ENCODE assay signal across 23 cellular contexts in genomic region chr13:110731072-110731471, GRCh38. TPM values are rescaled to one million over a fixed set of nuclear protein-coding genes. Genes with fewer than 3 reads are reported as not detected.
DNase-seq lines count a peak whose midpoint lies in the region; ATAC-seq, FAIRE-seq and TF ChIP-seq lines count a peak whose summit lies in the region.
"Had no signal": no experiment of that assay in that cellular context is flagged by ENCODE, and none has a peak within 500 bp of the region (broad histone marks: within the 10 kb centered on the region; RNA-seq: fewer than 3 reads in every experiment).

No MANE protein-coding gene starts in this region.

- no peak for TF ChIP-seq RAD21 in IMR-90 (IDR thresholded peaks at IDR 0.05; ENCODE audit: low read length)

- FAIRE-seq in small intestine (lab: Jason Lieb, UNC): no peak
- FAIRE-seq: A549, D721Med, G401.6, GM12891 had no signal

- H3K9me3 Mint-ChIP-seq in endodermal cell: no peaks in the 10 kb centered on the region
- no peaks in the 10 kb centered on the region for H3K9me3 Mint-ChIP-seq in naive thymus-derived CD8-positive, alpha-beta T cell
- H3K9me3 Mint-ChIP-seq in activated CD4-positive, alpha-beta memory T cell treated with anti-CD3 and anti-CD28 coated beads for 36 hours: no peaks in the 10 kb centered on the region
- H3K9me3 Mint-ChIP-seq: CD4-positive, alpha-beta T cell; CD8-positive, alpha-beta T cell had no signal

- in situ Hi-C loops in IMR-90 (cut with MboI; ENCODE audit: low sequenced_read_pairs): no loop called here

- peak overlapping the region; percentile 15 for H2AK9ac ChIP-seq in IMR-90 (replicated peaks; ENCODE audit: low read depth, low read length, poor library complexity)

- H3K9me3 ChIP-seq in IMR-90 (ENCODE audit: control insufficient read depth, insufficient read depth, low read length): no peaks in the 10 kb centered on the region
- no peaks in the 10 kb centered on the region for H3K9me3 ChIP-seq in endodermal cell (ENCODE audit: control insufficient read depth, low read length)
- H3K9me3 ChIP-seq in mucosa of descending colon: no peaks in the 10 kb centered on the region
- H3K9me3 ChIP-seq in small intestine (ENCODE audit: control insufficient read depth, low read depth): no peaks in the 10 kb centered on the region
- H3K9me3 ChIP-seq: A549, Caco-2 had no signal

- dilution Hi-C loops in IMR-90 (cut with HindIII; ENCODE audit: low sequenced_read_pairs, unreplicated experiment): no loop called here

- BruUV-seq in IMR-90 (replicated peaks; lab: Mats Ljungman, UMichigan): no TSS peak

- no peaks in the 10 kb centered on the region for H4K20me1 ChIP-seq in IMR-90 (ENCODE audit: insufficient read depth, low read length)
- H4K20me1 ChIP-seq: BLaER1 treated with 17β-estradiol and CSF1 and Interleukin-3, amounts not matched to agents 10 nM and 100 nM had no signal

- no peaks in the 10 kb centered on the region for H3K27me3 Mint-ChIP-seq in endodermal cell (ENCODE audit: insufficient read depth)
- H3K27me3 Mint-ChIP-seq in naive thymus-derived CD8-positive, alpha-beta T cell: no peaks in the 10 kb centered on the region
- H3K27me3 Mint-ChIP-seq in activated CD4-positive, alpha-beta memory T cell treated with anti-CD3 and anti-CD28 coated beads for 36 hours: no peaks in the 10 kb centered on the region
- H3K27me3 Mint-ChIP-seq: B cell; CD4-positive, alpha-beta T cell had no signal

- H3K4me2 ChIP-seq in IMR-90 (ENCODE audit: low read depth, low read length): no peak overlapping the region
- H3K4me2 ChIP-seq: A549; BLaER1 treated with 17β-estradiol and CSF1 and Interleukin-3, amounts not matched to agents 10 nM and 100 nM had no signal

- H3K4me3 ChIP-seq in IMR-90 (ENCODE audit: insufficient read depth, low read depth, low read length) (no peak overlapping the region), endodermal cell (ENCODE audit: low read length) (peak overlapping the region; percentile 2), mucosa of descending colon (no peak overlapping the region), small intestine (ENCODE audit: low read depth in 1 of 2, low read length in 2 of 2) (no peak overlapping the region)
- H3K4me3 ChIP-seq: A549; BLaER1 treated with 17β-estradiol and CSF1 and Interleukin-3, amounts not matched to agents 10 nM and 100 nM had no signal

- no peaks in the 10 kb centered on the region for H3K36me3 Mint-ChIP-seq in endodermal cell (ENCODE audit: low read depth)
- H3K36me3 Mint-ChIP-seq in naive thymus-derived CD8-positive, alpha-beta T cell: peaks cover 0 to 2% (median 0%) of the 10 kb centered on the region in 3 donors
- H3K36me3 Mint-ChIP-seq in activated CD4-positive, alpha-beta memory T cell treated with anti-CD3 and anti-CD28 coated beads for 36 hours: no peaks in the 10 kb centered on the region
- H3K36me3 Mint-ChIP-seq: CD8-positive, alpha-beta T cell had no signal

- no peak overlapping the region for H2BK15ac ChIP-seq in IMR-90 (ENCODE audit: low read depth, low read length)

- H3K36me3 ChIP-seq in IMR-90 (ENCODE audit: control insufficient read depth, insufficient read depth, low read length) (no peaks in the 10 kb centered on the region), endodermal cell (ENCODE audit: control insufficient read depth, insufficient read depth, low read length) (no peaks in the 10 kb centered on the region), mucosa of descending colon (ENCODE audit: low read depth) (no peaks in the 10 kb centered on the region), small intestine (ENCODE audit: control insufficient read depth in 2 of 2, insufficient read depth in 2 of 2, low read length in 2 of 2) (no peaks in the 10 kb centered on the region)

- H3K56ac ChIP-seq in IMR-90 (ENCODE audit: extremely low read depth, insufficient read depth, low read length): no peak overlapping the region

- no peaks in the 10 kb centered on the region for H3K4me1 ChIP-seq in IMR-90 (ENCODE audit: control insufficient read depth, insufficient read depth, low read length)
- peaks cover 11% of the 10 kb centered on the region for H3K4me1 ChIP-seq in endodermal cell (ENCODE audit: control insufficient read depth, insufficient read depth, low read length)
- no peaks in the 10 kb centered on the region for H3K4me1 ChIP-seq in mucosa of descending colon (ENCODE audit: low read depth)
- peaks cover 0 to 5% of the 10 kb centered on the region in 2 donors for H3K4me1 ChIP-seq in small intestine (ENCODE audit: control insufficient read depth in 2 of 2, insufficient read depth in 1 of 2, low read depth in 1 of 2, low read length in 1 of 2)
- H3K4me1 ChIP-seq: A549, Caco-2 had no signal

- H4K91ac ChIP-seq in IMR-90 (ENCODE audit: insufficient read depth, low read depth, low read length): no peak overlapping the region

- POLR2A ChIA-PET in IMR-90 (lab: Charles Lee; ENCODE audit: unreplicated experiment): no interaction called here
- POLR2A ChIA-PET in naive thymus-derived CD8-positive, alpha-beta T cell (lab: Charles Lee): interaction anchor here (1.0 kb wide), 1 partner anchor 15 kb away, joined by 3 read pairs; no protein-coding TSS in a partner anchor
- POLR2A ChIA-PET in activated CD4-positive, alpha-beta memory T cell treated with anti-CD3 and anti-CD28 coated beads for 36 hours (lab: Charles Lee): no interaction called here

- DNase-seq in IMR-90 (no peak), endodermal cell (no peak), mucosa of descending colon (peak in 1 of 3 donors; percentile 27), small intestine (peak; percentile 8), SW480 (ENCODE audit: low spot score) (no peak)
- no peak for DNase-seq in naive thymus-derived CD8-positive, alpha-beta T cell
- DNase-seq in activated CD4-positive, alpha-beta memory T cell treated with anti-CD3 and anti-CD28 coated beads for 36 hours: no peak
- DNase-seq: AML-193; Caco-2; Calu3; CD4-positive, alpha-beta T cell; CD8-positive, alpha-beta T cell; DMS79 treated with DMSO at 0.1 percent for 48 hours; GF-D8 had no signal

- no peak overlapping the region for H4K8ac ChIP-seq in IMR-90 (ENCODE audit: low read depth in 2 of 2, low read length in 2 of 2)

- H2AFZ ChIP-seq in IMR-90 (replicated peaks; ENCODE audit: low read length, poor library complexity): no peak overlapping the region

- no peak overlapping the region for H3K23ac ChIP-seq in IMR-90 (ENCODE audit: low read depth, low read length)

- CTCF ChIA-PET in IMR-90 (lab: Yijun Ruan, JAX): no interaction called here
- CTCF ChIA-PET in activated CD4-positive, alpha-beta memory T cell treated with anti-CD3 and anti-CD28 coated beads for 36 hours (lab: Charles Lee): no interaction called here

- no peak overlapping the region for H3K27ac Mint-ChIP-seq in endodermal cell
- H3K27ac Mint-ChIP-seq in naive thymus-derived CD8-positive, alpha-beta T cell: no peak overlapping the region
- H3K27ac Mint-ChIP-seq in activated CD4-positive, alpha-beta memory T cell treated with anti-CD3 and anti-CD28 coated beads for 36 hours: no peak overlapping the region
- H3K27ac Mint-ChIP-seq: B cell; CD4-positive, alpha-beta T cell; CD8-positive, alpha-beta T cell had no signal

- no peak overlapping the region for H4K5ac ChIP-seq in IMR-90 (ENCODE audit: low read depth, low read length)

- no peak overlapping the region for H3K9ac ChIP-seq in IMR-90 (ENCODE audit: low read depth, low read length)
- no peak overlapping the region for H3K9ac ChIP-seq in endodermal cell (ENCODE audit: extremely low read depth, low read length, poor library complexity, severe bottlenecking)
- H3K9ac ChIP-seq: BLaER1 treated with 17β-estradiol and CSF1 and Interleukin-3, amounts not matched to agents 10 nM and 100 nM had no signal

- no peak overlapping the region for H3K4me3 Mint-ChIP-seq in endodermal cell
- no peak overlapping the region for H3K4me3 Mint-ChIP-seq in naive thymus-derived CD8-positive, alpha-beta T cell
- no peak overlapping the region for H3K4me3 Mint-ChIP-seq in activated CD4-positive, alpha-beta memory T cell treated with anti-CD3 and anti-CD28 coated beads for 36 hours
- H3K4me3 Mint-ChIP-seq: B cell; CD4-positive, alpha-beta T cell; CD8-positive, alpha-beta T cell had no signal

- no peak overlapping the region for H3K14ac ChIP-seq in IMR-90 (replicated peaks; ENCODE audit: low read depth, low read length)

- H3K27ac ChIP-seq in IMR-90 (ENCODE audit: insufficient read depth, low read length): no peak overlapping the region
- H3K27ac ChIP-seq in endodermal cell (ENCODE audit: low read depth, low read length): no peak overlapping the region
- no peak overlapping the region for H3K27ac ChIP-seq in small intestine (ENCODE audit: low read depth in 1 of 2, low read length in 1 of 2)
- H3K27ac ChIP-seq: 22Rv1; A549; BLaER1 treated with 17β-estradiol and CSF1 and Interleukin-3, amounts not matched to agents 10 nM and 100 nM; C4-2B had no signal

- no peaks in the 10 kb centered on the region for H3K4me1 Mint-ChIP-seq in endodermal cell
- H3K4me1 Mint-ChIP-seq in naive thymus-derived CD8-positive, alpha-beta T cell: peaks cover 8 to 23% (median 15%) of the 10 kb centered on the region in 4 donors
- peaks cover 10% of the 10 kb centered on the region for H3K4me1 Mint-ChIP-seq in activated CD4-positive, alpha-beta memory T cell treated with anti-CD3 and anti-CD28 coated beads for 36 hours (ENCODE audit: low read depth)

- no peak overlapping the region for H3K18ac ChIP-seq in IMR-90 (ENCODE audit: low read depth, low read length)

- no peak overlapping the region for H2BK5ac ChIP-seq in IMR-90 (ENCODE audit: low read depth, low read length, poor library complexity, severe bottlenecking)

- no peak for TF ChIP-seq POLR2A in IMR-90 (IDR thresholded peaks at IDR 0.05; ENCODE audit: low read depth, low read length)

- H3K79me1 ChIP-seq in IMR-90 (ENCODE audit: low read depth in 1 of 2, low read length in 2 of 2): peaks cover 0 to 3% of the 10 kb centered on the region in 2 experiments; a peak in 2 of 4 replicates

- H3K9me1 ChIP-seq in IMR-90 (ENCODE audit: insufficient read depth, low read length): peaks cover 2% of the 10 kb centered on the region; the same call in 1 of the 2 replicates

- TF ChIP-seq CTCF in IMR-90 (conservative IDR thresholded peaks at IDR 0.05; ENCODE audit: low read depth, low read length) (no peak), endodermal cell (conservative IDR thresholded peaks at IDR 0.05) (no peak), mucosa of descending colon (IDR thresholded peaks at IDR 0.05) (no peak)

- intact Hi-C loops in IMR-90 (cut with micrococcal nuclease) (no loop called here), mucosa of descending colon (cut with DNase I, micrococcal nuclease) (no loop called here)
- intact Hi-C loops in activated CD4-positive, alpha-beta memory T cell treated with anti-CD3 and anti-CD28 coated beads for 36 hours (cut with micrococcal nuclease): no loop called here

- ATAC-seq in IMR-90 (ENCODE audit: low read depth): no peak
- peak; percentile 69 for ATAC-seq in mucosa of descending colon
- ATAC-seq in naive thymus-derived CD8-positive, alpha-beta T cell: no peak
- ATAC-seq in GM21390 (IDR thresholded peaks at IDR 0.05; ENCODE audit: unreplicated experiment): no peak
- ATAC-seq: A549; CD8-positive, alpha-beta T cell had no signal

- whole genome bisulfite sequencing in IMR-90 (ENCODE audit: extremely low coverage in 2 of 2, insufficient read length in 1 of 2), 2 experiments: no CpG with 5 or more reads among the region's 3 CpGs
- 88 to 99% methylated on average over 2 to 3 of the region's 3 CpGs for WGBS in endodermal cell (ENCODE audit: insufficient coverage in 1 of 2, insufficient read length in 1 of 2), 2 experiments
- 86 to 89% (median 87%) methylated on average over 3 of the region's 3 CpGs for WGBS in small intestine, 3 donors

- H2BK120ac ChIP-seq in IMR-90 (ENCODE audit: low read depth, low read length): no peak overlapping the region

- H3K4ac ChIP-seq in IMR-90 (ENCODE audit: low read depth, low read length): no peak overlapping the region

- H2AK5ac ChIP-seq in IMR-90 (ENCODE audit: low read depth, low read length): no peak overlapping the region

- no peak overlapping the region for H2BK20ac ChIP-seq in IMR-90 (ENCODE audit: low read depth, low read length)

- H3K27me3 ChIP-seq in IMR-90 (ENCODE audit: control insufficient read depth, insufficient read depth, low read length) (no peaks in the 10 kb centered on the region), endodermal cell (ENCODE audit: control insufficient read depth, insufficient read depth, low read length, poor library complexity, severe bottlenecking) (no peaks in the 10 kb centered on the region), small intestine (ENCODE audit: control insufficient read depth in 2 of 2, insufficient read depth in 2 of 2, low read length in 2 of 2) (no peaks in the 10 kb centered on the region)
- H3K27me3 ChIP-seq: BLaER1 treated with 17β-estradiol and CSF1 and Interleukin-3, amounts not matched to agents 10 nM and 100 nM had no signal

RNA-seq across cellular contexts. Expression of gene ING1, which starts 17.6 kb away (rescaled TPM):
- total RNA-seq in IMR-90 (2012; rRNA removed): 9.1 and 11.7 TPM in 2 replicates
- 13.5 and 17.5 TPM in 2 replicates for polyA plus RNA-seq in IMR-90 (2012; rRNA removed)
- 12.9 and 25.4 TPM in 2 replicates for polyA plus RNA-seq in IMR-90 (2012; cell fraction: cytosol; rRNA removed)
- polyA plus RNA-seq in IMR-90 (2012; cell fraction: nucleus; rRNA removed; ENCODE audit: low replicate concordance): 22.3 and 33.7 TPM in 2 replicates
- 10 to 100 TPM; 23.2 to 23.6 TPM for total RNA-seq in endodermal cell
- 23.8 TPM for polyA plus RNA-seq in endodermal cell (2013, experiment 1 of 2)
- 25.8 TPM for polyA plus RNA-seq in endodermal cell (2013, experiment 2 of 2)
- total RNA-seq in mucosa of descending colon: 10 to 100 TPM; 11.8 to 18.0 (median 13.8) TPM
- 10 to 100 TPM; 10.8 to 18.6 (median 15.7) TPM for polyA plus RNA-seq in small intestine
- 10 to 100 TPM; 22.5 to 23.9 TPM for total RNA-seq in naive thymus-derived CD8-positive, alpha-beta T cell
- 10 to 100 TPM in 2 of 3 donors, 1 to 10 TPM in 1; 7.9 to 17.5 (median 10.7) TPM for polyA plus RNA-seq in naive thymus-derived CD8-positive, alpha-beta T cell
- total RNA-seq in activated CD4-positive, alpha-beta memory T cell treated with anti-CD3 and anti-CD28 coated beads for 36 hours: 10 to 100 TPM; 18.4 to 18.7 TPM

RNA-seq across cellular contexts. Expression of gene CARS2, which starts 25.2 kb away (rescaled TPM):
- 71.4 and 76.2 TPM in 2 replicates for total RNA-seq in IMR-90 (2012; rRNA removed)
- polyA plus RNA-seq in IMR-90 (2012; rRNA removed): 75.1 and 76.4 TPM in 2 replicates
- 40.3 and 63.1 TPM in 2 replicates for polyA plus RNA-seq in IMR-90 (2012; cell fraction: cytosol; rRNA removed)
- polyA plus RNA-seq in IMR-90 (2012; cell fraction: nucleus; rRNA removed; ENCODE audit: low replicate concordance): 266 and 332 TPM in 2 replicates
- 10 to 100 TPM; 53.0 to 53.2 TPM for total RNA-seq in endodermal cell
- polyA plus RNA-seq in endodermal cell (2013, experiment 1 of 2): 29.5 TPM
- 28.6 TPM for polyA plus RNA-seq in endodermal cell (2013, experiment 2 of 2)
- total RNA-seq in mucosa of descending colon: 10 to 100 TPM; 39.8 to 71.4 (median 56.4) TPM
- polyA plus RNA-seq in small intestine: 10 to 100 TPM; 69.7 to 92.6 (median 77.3) TPM
- total RNA-seq in naive thymus-derived CD8-positive, alpha-beta T cell: 100 to 1,000 TPM; 110 to 124 TPM
- 10 to 100 TPM; 35.9 to 47.1 (median 44.0) TPM for polyA plus RNA-seq in naive thymus-derived CD8-positive, alpha-beta T cell
- total RNA-seq in activated CD4-positive, alpha-beta memory T cell treated with anti-CD3 and anti-CD28 coated beads for 36 hours: 10 to 100 TPM; 54.6 to 59.3 TPM
